In the genomic region with DNA sequence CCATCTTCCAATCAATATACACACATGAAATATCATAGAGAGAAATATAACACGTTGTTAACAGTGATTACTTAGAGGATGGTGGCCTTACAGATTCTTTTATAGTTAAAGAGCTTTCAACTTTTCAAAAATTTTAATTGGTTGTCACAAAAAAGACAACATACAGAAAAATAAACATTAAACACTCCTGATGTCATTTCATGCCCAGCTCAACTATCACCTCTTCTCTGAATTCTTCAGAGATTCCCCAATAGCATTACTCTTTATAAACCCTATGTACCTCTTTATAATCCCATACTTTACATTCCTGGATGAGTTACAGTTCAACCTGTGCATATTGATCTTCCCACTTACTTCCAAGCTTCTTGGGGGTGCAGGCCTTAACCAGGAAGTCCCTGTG, we compare ENCODE assay signal across 8 cellular contexts.
"Had no signal": no experiment of that assay in that cellular context is flagged by ENCODE, and none has a peak within 500 bp of the region (broad histone marks: within the 10 kb centered on the region; RNA-seq: fewer than 3 reads in every experiment).

No MANE protein-coding gene starts in this region.

- FAIRE-seq: G401.6, GM12878, GM12891, GM12892, GM18507, GM19239 had no signal

- DNase-seq: GDM1, GF-D8 had no signal

- H3K4me3 ChIP-seq: GM12878 had no signal

- ATAC-seq: GM12878 had no signal
